1 cellular context compared by ENCODE assay signal in genomic region chr1:47091476-47091875, GRCh38.
TF ChIP-seq lines count a peak whose summit lies in the region.

No MANE protein-coding gene starts in this region.

TF ChIP-seq in H1, 55 proteins besides CTCF, POLR2A, EP300 and RAD21:
- TF ChIP-seq KDM1A (IDR thresholded peaks at IDR 0.05; ENCODE audit: borderline replicate concordance, low read length), result peak; percentile 89
- peak in 1 of 2 experiments; percentile 65; a peak in 1 of 4 replicates for TF ChIP-seq HDAC2 (IDR thresholded peaks at IDR 0.05; ENCODE audit: borderline replicate concordance in 1 of 2, low read depth in 2 of 2, low read length in 2 of 2)
